ENCODE assay signal across 9 cellular contexts in the genomic region with DNA sequence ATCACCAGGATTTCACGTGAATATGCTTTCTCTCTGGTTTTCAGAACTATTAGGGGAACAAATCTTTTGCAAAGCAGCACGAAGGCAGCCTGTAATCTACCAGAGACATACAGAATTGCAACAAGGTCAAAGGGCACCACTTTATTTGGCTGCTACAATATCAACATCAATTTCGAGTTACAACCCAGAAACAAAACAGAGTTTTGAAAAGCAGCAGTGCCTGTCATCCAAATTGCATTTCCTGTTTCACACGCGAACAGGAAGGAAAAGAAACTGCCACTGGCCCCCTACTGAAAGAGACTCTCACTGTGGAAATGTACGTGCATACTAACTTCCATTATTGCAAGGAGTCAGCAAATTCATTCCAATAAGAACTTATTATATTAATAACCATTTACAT. TPM values are rescaled to one million over a fixed set of nuclear protein-coding genes. Genes with fewer than 3 reads are reported as not detected.
DNase-seq lines count a peak whose midpoint lies in the region; ATAC-seq lines count a peak whose summit lies in the region.
"Had no signal": no experiment of that assay in that cellular context is flagged by ENCODE, and none has a peak within 500 bp of the region (broad histone marks: within the 10 kb centered on the region; RNA-seq: fewer than 3 reads in every experiment).

No MANE protein-coding gene starts in this region.

- H3K36me3 Mint-ChIP-seq in activated naive CD8-positive, alpha-beta T cell = no peaks in the 10 kb centered on the region
- peaks cover 0 to 7% of the 10 kb centered on the region in 2 donors for H3K36me3 Mint-ChIP-seq in naive B cell

- ATAC-seq in GM18909 (IDR thresholded peaks at IDR 0.05; ENCODE audit: poor library complexity, unreplicated experiment) = peak; percentile 67
- ATAC-seq in naive B cell (ENCODE audit: low read depth in 2 of 2) = peak; percentile 81 to 84

- no peaks in the 10 kb centered on the region for H3K4me1 ChIP-seq in SJCRH30

- H3K27me3 Mint-ChIP-seq in activated naive CD8-positive, alpha-beta T cell = no peaks in the 10 kb centered on the region
- H3K27me3 Mint-ChIP-seq in naive B cell = no peaks in the 10 kb centered on the region

- H3K36me3 ChIP-seq in SJCRH30 = no peaks in the 10 kb centered on the region

- no peaks in the 10 kb centered on the region for H3K27me3 ChIP-seq in SJCRH30

- no peaks in the 10 kb centered on the region for H3K9me3 Mint-ChIP-seq in activated naive CD8-positive, alpha-beta T cell (ENCODE audit: low read depth)
- H3K9me3 Mint-ChIP-seq in naive B cell = no peaks in the 10 kb centered on the region

- H3K27ac ChIP-seq in SJCRH30 = no peak overlapping the region
- H3K27ac ChIP-seq: epithelial cell of prostate had no signal

- H3K4me1 Mint-ChIP-seq in activated naive CD8-positive, alpha-beta T cell (ENCODE audit: low read depth) = peaks cover 49% of the 10 kb centered on the region
- peaks cover 62 to 81% (median 66%) of the 10 kb centered on the region in 3 donors for H3K4me1 Mint-ChIP-seq in naive B cell

- H3K9me3 ChIP-seq in SJCRH30 (replicated peaks) = no peaks in the 10 kb centered on the region

- peak overlapping the region; percentile 46 for H3K27ac Mint-ChIP-seq in activated naive CD8-positive, alpha-beta T cell
- peak overlapping the region; percentile 35 to 96 (median 70) for H3K27ac Mint-ChIP-seq in naive B cell

- DNase-seq in Kasumi-1 (lab: John Stamatoyannopoulos, UW) (peak; percentile 59), naive B cell (peak; percentile 53), SJCRH30 (no peak), NCI-H1092 (lab: John Stamatoyannopoulos, UW) (no peak), GM19238 (ENCODE audit: insufficient read length, low spot score) (no peak), RKO (ENCODE audit: low spot score) (no peak)

- no peak overlapping the region for H3K4me3 ChIP-seq in SJCRH30

- H3K4me3 Mint-ChIP-seq in activated naive CD8-positive, alpha-beta T cell = peak overlapping the region; percentile 65
- H3K4me3 Mint-ChIP-seq in naive B cell = peak overlapping the region; percentile 54 to 84 (median 73)

RNA-seq across cellular contexts. Expression of a gene that starts 17.1 kb away (rescaled TPM):
- not detected for polyA plus RNA-seq in naive B cell (ENCODE audit: low read depth in 6 of 6)
- total RNA-seq in SJCRH30 (2014; rRNA removed; shearing (Covaris generic)) = not detected in 2 replicates

RNA-seq across cellular contexts. Expression of a gene that starts 58.9 kb away (rescaled TPM):
- polyA plus RNA-seq in naive B cell (ENCODE audit: low read depth in 6 of 6) = not detected
- 9.0 and 10.1 TPM in 2 replicates for total RNA-seq in SJCRH30 (2014; rRNA removed; shearing (Covaris generic))

Comparison
In these comparisons a context has a peak if more than half of its experiments do, and no peak if none do; other contexts are left out.
1. DNase-seq: peak in Kasumi-1 (2 of 2) and naive B cell (single experiment); none in SJCRH30 (0 of 2), NCI-H1092 (single experiment), GM19238 (single experiment) and RKO (single experiment).